Comparison of ENCODE assay signal across 16 cellular contexts in the genomic region with DNA sequence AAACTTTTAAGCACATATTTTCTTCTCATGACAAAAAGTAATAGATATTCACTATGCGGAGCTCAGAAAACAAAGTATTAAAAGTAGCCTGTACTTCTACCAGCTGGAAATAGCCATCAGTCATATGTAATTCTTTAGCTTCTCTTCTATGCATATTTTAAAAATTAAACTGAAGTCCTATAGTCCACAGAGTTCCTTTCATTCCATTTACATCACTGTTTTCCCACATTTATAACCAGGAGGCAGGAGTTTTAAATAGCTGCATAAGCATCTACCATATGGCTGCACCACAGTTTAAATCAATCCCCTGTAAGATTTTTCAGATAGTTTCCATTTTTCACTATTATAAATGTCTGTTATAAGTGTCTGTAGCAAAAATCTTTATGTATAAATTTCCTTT.
"Had no signal": no experiment of that assay in that cellular context is flagged by ENCODE, and none has a peak within 500 bp of the region (broad histone marks: within the 10 kb centered on the region; RNA-seq: fewer than 3 reads in every experiment).

No MANE protein-coding gene starts in this region.

- H3K9me3 ChIP-seq: colonic mucosa, right lobe of liver had no signal

- DNase-seq: activated CD4-positive, alpha-beta T cell treated with anti-CD3 and anti-CD28 coated beads, Interleukin-2, amount 50 U/mL, for 4 hours; amygdala; brain microvascular endothelial cell; central memory CD4-positive, alpha-beta T cell; colonic mucosa; immature natural killer cell; left ventricle myocardium superior; naive thymus-derived CD4-positive, alpha-beta T cell; right lobe of liver; stimulated activated CD4-positive, alpha-beta T cell treated with anti-CD3 and anti-CD28 coated beads, Interleukin-4, amount 100 ng/mL, for 24 hours; T-helper 2 cell had no signal

- H3K4me3 Mint-ChIP-seq: activated naive CD8-positive, alpha-beta T cell; immature natural killer cell; memory B cell; naive thymus-derived CD4-positive, alpha-beta T cell; stimulated activated memory B cell treated with anti-CD40 and anti-IgM and Interleukin-4, amounts not matched to agents 10 μg/mL and 1 μg/mL and 100 μg/mL, for 72 hours had no signal

- H3K36me3 ChIP-seq: brain microvascular endothelial cell, colonic mucosa, right lobe of liver had no signal

- H3K27me3 Mint-ChIP-seq: activated naive CD8-positive, alpha-beta T cell; memory B cell; stimulated activated memory B cell treated with anti-CD40 and anti-IgM and Interleukin-4, amounts not matched to agents 10 μg/mL and 1 μg/mL and 100 μg/mL, for 72 hours had no signal

- H3K4me3 ChIP-seq: colonic mucosa, right lobe of liver had no signal

- H3K27ac ChIP-seq: brain microvascular endothelial cell, colonic mucosa, parathyroid adenoma, right lobe of liver, VCaP had no signal

- H3K27ac Mint-ChIP-seq: activated naive CD8-positive, alpha-beta T cell; immature natural killer cell; memory B cell; naive thymus-derived CD4-positive, alpha-beta T cell; stimulated activated memory B cell treated with anti-CD40 and anti-IgM and Interleukin-4, amounts not matched to agents 10 μg/mL and 1 μg/mL and 100 μg/mL, for 72 hours had no signal

- H3K36me3 Mint-ChIP-seq: activated naive CD8-positive, alpha-beta T cell; naive thymus-derived CD4-positive, alpha-beta T cell had no signal

- H3K9ac ChIP-seq: parathyroid adenoma had no signal

- H3K9me3 Mint-ChIP-seq: stimulated activated memory B cell treated with anti-CD40 and anti-IgM and Interleukin-4, amounts not matched to agents 10 μg/mL and 1 μg/mL and 100 μg/mL, for 72 hours had no signal

- ATAC-seq: left ventricle myocardium superior; naive thymus-derived CD4-positive, alpha-beta T cell; right lobe of liver; stimulated activated memory B cell treated with anti-CD40 and anti-IgM and Interleukin-4, amounts not matched to agents 10 μg/mL and 1 μg/mL and 100 μg/mL, for 72 hours had no signal

- H3K4me1 ChIP-seq: colonic mucosa, right lobe of liver had no signal

- H3K27me3 ChIP-seq: brain microvascular endothelial cell, colonic mucosa, right lobe of liver had no signal

- H2AFZ ChIP-seq: parathyroid adenoma had no signal

- H3K4me1 Mint-ChIP-seq: immature natural killer cell, memory B cell had no signal
